Comparison of ENCODE assay signal across 1 cellular context in genomic region chr20:32437391-32438074, GRCh38.
TF ChIP-seq lines count a peak whose summit lies in the region.

No MANE protein-coding gene starts in this region.

TF ChIP-seq in K562, 482 proteins besides CTCF, POLR2A, EP300 and RAD21 (continued from another document):
- TF ChIP-seq TEAD4 (IDR thresholded peaks at IDR 0.05; ENCODE audit: low read length) (no peak), TEAD4 (CRISPR knock-in tag; IDR thresholded peaks at IDR 0.05; ENCODE audit: borderline replicate concordance) (no peak), JUND (IDR thresholded peaks at IDR 0.05; ENCODE audit: borderline replicate concordance, low read depth, low read length) (peak; percentile 23; the same call in 1 of the 2 replicates), JUND (tag; IDR thresholded peaks at IDR 0.05; ENCODE audit: borderline replicate concordance, low read depth, low read length) (no peak), NR2C2 (CRISPR knock-in tag; IDR thresholded peaks at IDR 0.05) (no peak), NR2C2 (tag; IDR thresholded peaks at IDR 0.05) (peak; percentile 51), POLR2AphosphoS5 (IDR thresholded peaks at IDR 0.05; ENCODE audit: control insufficient read depth, insufficient read depth, low read depth, low read length) (0 out of 2 replicates have a peak, but pooled peaks have one; percentile 21)
